In the genomic region with DNA sequence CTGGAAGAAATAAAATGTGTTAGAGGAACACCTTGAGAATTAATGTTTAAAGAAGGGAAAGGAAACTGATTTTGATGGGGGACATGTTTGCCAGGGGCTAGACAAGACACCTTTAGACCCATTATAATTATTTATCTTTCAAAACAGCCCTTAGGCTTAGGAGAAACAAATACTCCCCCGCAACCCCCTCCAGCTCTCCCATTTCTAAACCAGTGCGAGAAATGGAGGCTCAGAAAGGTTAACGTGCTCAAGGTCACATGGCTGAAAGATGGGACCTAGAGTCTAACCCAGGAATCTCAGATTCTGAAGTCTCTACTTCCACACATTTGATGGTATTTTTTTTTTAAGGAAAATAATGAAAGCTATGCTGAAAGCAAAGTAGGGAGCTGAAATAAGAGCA, we compare ENCODE assay signal across 17 cellular contexts. TPM values are rescaled to one million over a fixed set of nuclear protein-coding genes. Genes with fewer than 3 reads are reported as not detected.
A peak's percentile ranks its signal among the peaks of the same experiment; 100 is the strongest.
DNase-seq lines count a peak whose midpoint lies in the region; ATAC-seq, FAIRE-seq and TF ChIP-seq lines count a peak whose summit lies in the region.
"Had no signal": no experiment of that assay in that cellular context is flagged by ENCODE, and none has a peak within 500 bp of the region (broad histone marks: within the 10 kb centered on the region; RNA-seq: fewer than 3 reads in every experiment).

No MANE protein-coding gene starts in this region.

- no peaks in the 10 kb centered on the region for H3K9me3 ChIP-seq in Panc1 (ENCODE audit: control insufficient read depth, insufficient read depth, low read depth, low read length)
- no peaks in the 10 kb centered on the region for H3K9me3 ChIP-seq in pancreas
- no peaks in the 10 kb centered on the region for H3K9me3 ChIP-seq in WERI-Rb-1 (ENCODE audit: severe bottlenecking)

- peak overlapping the region; percentile 99 for H3K27ac ChIP-seq in 22Rv1
- H3K27ac ChIP-seq in Panc1 (ENCODE audit: low read length): peak overlapping the region; percentile 76
- peak overlapping the region; percentile 99 for H3K27ac ChIP-seq in epithelial cell of prostate
- peak overlapping the region; percentile 67 to 92 (median 69) for H3K27ac ChIP-seq in pancreas
- H3K27ac ChIP-seq in mesendoderm (ENCODE audit: low read depth, low read length): no peak overlapping the region
- H3K27ac ChIP-seq in WERI-Rb-1: no peak overlapping the region

- in situ Hi-C loops in Panc1 (cut with HindIII; ENCODE audit: low pct_unique_long_range_greater_than_20kb, low sequenced_read_pairs): no loop called here

- H3K27me3 ChIP-seq in Panc1 (ENCODE audit: control insufficient read depth, insufficient read depth, low read length) (no peaks in the 10 kb centered on the region), pancreas (no peaks in the 10 kb centered on the region), mesendoderm (ENCODE audit: insufficient read depth, low read length, poor library complexity) (no peaks in the 10 kb centered on the region), WERI-Rb-1 (ENCODE audit: insufficient read depth, low read depth, severe bottlenecking) (no peaks in the 10 kb centered on the region)

- CTCF ChIA-PET in Panc1 (lab: Charles Lee): no interaction called here

- H3K36me3 ChIP-seq in Panc1 (ENCODE audit: control insufficient read depth, insufficient read depth, low read length): no peaks in the 10 kb centered on the region
- H3K36me3 ChIP-seq in pancreas: peaks cover 0 to 3% (median 0%) of the 10 kb centered on the region in 3 donors
- no peaks in the 10 kb centered on the region for H3K36me3 ChIP-seq in mesendoderm (ENCODE audit: control insufficient read depth, insufficient read depth, low read length)
- no peaks in the 10 kb centered on the region for H3K36me3 ChIP-seq in WERI-Rb-1

- BruUV-seq in Panc1 (replicated peaks; lab: Mats Ljungman, UMichigan): no TSS peak

- POLR2A ChIA-PET in Panc1 (lab: Charles Lee): no interaction called here

- H3K4me1 ChIP-seq in Panc1 (ENCODE audit: control insufficient read depth, insufficient read depth, low read length) (peaks cover 25% of the 10 kb centered on the region), pancreas (peaks cover 85 to 91% (median 86%) of the 10 kb centered on the region in 3 donors), mesendoderm (ENCODE audit: control insufficient read depth, low read depth, low read length) (no peaks in the 10 kb centered on the region)

- no peaks in the 10 kb centered on the region for H3K79me2 ChIP-seq in mesendoderm (ENCODE audit: control insufficient read depth, insufficient read depth, low read length)

- H3K18ac ChIP-seq in mesendoderm (ENCODE audit: low read length): no peak overlapping the region

- no peak overlapping the region for H3K4me2 ChIP-seq in mesendoderm (ENCODE audit: low read length)

- no peak overlapping the region for H2BK120ac ChIP-seq in mesendoderm (ENCODE audit: low read depth, low read length)

- no peak overlapping the region for H3K23ac ChIP-seq in mesendoderm (ENCODE audit: low read length)

- no peaks in the 10 kb centered on the region for H3K79me1 ChIP-seq in mesendoderm (ENCODE audit: low read length)

- no peak overlapping the region for H2BK5ac ChIP-seq in mesendoderm (ENCODE audit: low read length)

- WGBS in pancreas, 2 donors: 42 to 44% methylated on average over 3 of the region's 3 CpGs
- no CpG with 5 or more reads among the region's 3 CpGs for WGBS in mesendoderm (ENCODE audit: extremely low coverage, insufficient coverage, low lambda C conversion rate)

- intact Hi-C loops in Panc1 (cut with micrococcal nuclease; ENCODE audit: unreplicated experiment) (no loop called here), pancreas (cut with DNase I) (no loop called here)

- H2AK5ac ChIP-seq in mesendoderm (ENCODE audit: low read length): no peak overlapping the region

- H3K4me3 ChIP-seq in Panc1 (ENCODE audit: low read depth in 2 of 2, low read length in 2 of 2) (no peak overlapping the region), pancreas (no peak overlapping the region), mesendoderm (ENCODE audit: low read length) (no peak overlapping the region), WERI-Rb-1 (ENCODE audit: low read depth, low read length) (no peak overlapping the region)

- TF ChIP-seq CTCF in 22Rv1 (IDR thresholded peaks at IDR 0.05) (no peak), Panc1 (IDR thresholded peaks at IDR 0.05) (no peak), pancreas (IDR thresholded peaks at IDR 0.05) (no peak), WERI-Rb-1 (IDR thresholded peaks at IDR 0.05; ENCODE audit: low read depth, low read length) (no peak)

- H2BK15ac ChIP-seq in mesendoderm (replicated peaks; ENCODE audit: low read depth): no peak overlapping the region

- H4K5ac ChIP-seq in mesendoderm (ENCODE audit: low read length): no peak overlapping the region

- no peak for DNase-seq in Panc1 (ENCODE audit: low read depth, low spot score)
- DNase-seq in epithelial cell of prostate (ENCODE audit: low read depth, low spot score): no peak
- no peak for DNase-seq in pancreas
- DNase-seq in mesendoderm: no peak
- DNase-seq in WERI-Rb-1: no peak
- no peak for DNase-seq in RPMI8226
- DNase-seq: C1 segment of cervical spinal cord, COR-L47, Kasumi-1, NCI-H1417, NCI-H2029, NCI-H510A had no signal

- FAIRE-seq in pancreas (lab: Jason Lieb, UNC): no peak
- FAIRE-seq: GM18507 had no signal

- H4K8ac ChIP-seq in mesendoderm (ENCODE audit: low read depth, low read length): no peak overlapping the region

- ATAC-seq in Panc1: no peak
- ATAC-seq in pancreas: no peak
- ATAC-seq in HG02981 (IDR thresholded peaks at IDR 0.05; ENCODE audit: unreplicated experiment): no peak

- H3K4ac ChIP-seq in mesendoderm (ENCODE audit: low read depth, low read length): no peak overlapping the region

- no peak overlapping the region for H3K56ac ChIP-seq in mesendoderm (ENCODE audit: low read length)

- H3K9ac ChIP-seq in mesendoderm (ENCODE audit: low read length): no peak overlapping the region

RNA-seq across cellular contexts. Expression of gene EHF, which starts 18.0 kb away (rescaled TPM):
- total RNA-seq in Panc1 (2021; ENCODE audit: unreplicated experiment): 0.51 TPM
- 0.17 TPM for polyA plus RNA-seq in Panc1 (2012; ENCODE audit: insufficient read length)
- total RNA-seq in pancreas: 10 to 100 TPM; 22.4 to 58.2 (median 33.5) TPM
- 10 to 100 TPM in 1 of 2 donors, 1 to 10 TPM in 1; 7.7 to 14.1 TPM for polyA plus RNA-seq in pancreas
- polyA plus RNA-seq in mesendoderm (2013, experiment 1 of 2): 0.06 TPM
- polyA plus RNA-seq in mesendoderm (2013, experiment 2 of 2): not detected
- total RNA-seq: A172, H4 had no signal

Comparison
In these comparisons a context has a peak if more than half of its experiments do, and no peak if none do; other contexts are left out.
1. H3K27ac ChIP-seq: peak in 22Rv1 (single experiment), Panc1 (single experiment), epithelial cell of prostate (single experiment) and pancreas (4 of 4); none in mesendoderm (single experiment) and WERI-Rb-1 (single experiment).
2. RNA of gene EHF, which starts 18.0 kb away (total RNA-seq): 22.4 to 58.2 TPM in pancreas; 0.51 TPM in Panc1 (single experiment); every median in the first group is over 10 times any median in the second.